In genomic region chr5:171122372-171122771, GRCh38 we compare ENCODE assay signal across 18 cellular contexts.
A peak's percentile ranks its signal among the peaks of the same experiment; 100 is the strongest.
DNase-seq lines count a peak whose midpoint lies in the region; ATAC-seq and TF ChIP-seq lines count a peak whose summit lies in the region.
"Had no signal": no experiment of that assay in that cellular context is flagged by ENCODE, and none has a peak within 500 bp of the region (broad histone marks: within the 10 kb centered on the region; RNA-seq: fewer than 3 reads in every experiment).

No MANE protein-coding gene starts in this region.

- H3K4me3 Mint-ChIP-seq in MCF 10A (ENCODE audit: unreplicated experiment) = no peak overlapping the region
- H3K4me3 Mint-ChIP-seq in chondrocyte (ENCODE audit: unreplicated experiment) = no peak overlapping the region
- H3K4me3 Mint-ChIP-seq: activated CD4-positive, alpha-beta memory T cell treated with anti-CD3 and anti-CD28 coated beads, Interleukin-2, amount 10 ng/mL, durations not matched to agents 7 days and 5 days; brain; nephron had no signal

- peak; percentile 20 for DNase-seq in MCF 10A (ENCODE audit: unreplicated experiment)
- no peak for DNase-seq in breast epithelium (ENCODE audit: low spot score in 2 of 2)
- peak; percentile 30 for DNase-seq in NCI-H2196 (lab: John Stamatoyannopoulos, UW; ENCODE audit: unreplicated experiment)
- DNase-seq in chondrocyte (ENCODE audit: low spot score) = no peak
- no peak for DNase-seq in activated CD8-positive, alpha-beta memory T cell treated with anti-CD3 and anti-CD28 coated beads for 24 hours
- no peak for DNase-seq in HAP-1 (ENCODE audit: low spot score in 2 of 2)
- DNase-seq in erythroblast (lab: John Stamatoyannopoulos, UW) = no peak
- DNase-seq: activated CD4-positive, alpha-beta memory T cell treated with anti-CD3 and anti-CD28 coated beads, Interleukin-2, amount 10 ng/mL, durations not matched to agents 7 days and 5 days; activated gamma-delta T cell treated with Interleukin-2 at 50 U/mL for 16 hours; AML-193; GF-D8; heart left ventricle; Peyer's patch; stimulated activated naive CD4-positive, alpha-beta T cell treated with Interleukin-2 at 50 U/mL for 16 hours had no signal

- no peak for ATAC-seq in GM21619 (IDR thresholded peaks at IDR 0.05; ENCODE audit: unreplicated experiment)
- ATAC-seq: right lobe of liver had no signal

- in situ Hi-C loops in HAP-1 (cut with MboI; ENCODE audit: low sequenced_read_pairs) = no loop called here

- no TSS peak for BruUV-seq in MCF 10A (replicated peaks; lab: Mats Ljungman, UMichigan)

- H3K27me3 Mint-ChIP-seq in MCF 10A (ENCODE audit: insufficient read depth, unreplicated experiment) = no peaks in the 10 kb centered on the region
- H3K27me3 Mint-ChIP-seq in chondrocyte (ENCODE audit: low read depth) = no peaks in the 10 kb centered on the region
- H3K27me3 Mint-ChIP-seq: activated CD4-positive, alpha-beta memory T cell treated with anti-CD3 and anti-CD28 coated beads, Interleukin-2, amount 10 ng/mL, durations not matched to agents 7 days and 5 days had no signal

- no peaks in the 10 kb centered on the region for H3K27me3 ChIP-seq in breast epithelium
- no peaks in the 10 kb centered on the region for H3K27me3 ChIP-seq in HAP-1 (ENCODE audit: low read depth)
- H3K27me3 ChIP-seq: heart left ventricle, Peyer's patch, right lobe of liver had no signal

- H3K9me3 Mint-ChIP-seq in MCF 10A (ENCODE audit: unreplicated experiment) (peaks cover 8% of the 10 kb centered on the region), chondrocyte (ENCODE audit: low read depth) (peaks cover 29% of the 10 kb centered on the region)
- H3K9me3 Mint-ChIP-seq: activated CD4-positive, alpha-beta memory T cell treated with anti-CD3 and anti-CD28 coated beads, Interleukin-2, amount 10 ng/mL, durations not matched to agents 7 days and 5 days had no signal

- POLR2A ChIA-PET in MCF 10A (lab: Yijun Ruan, JAX) = no interaction called here

- H3K36me3 Mint-ChIP-seq in MCF 10A (ENCODE audit: insufficient read depth, unreplicated experiment) (no peaks in the 10 kb centered on the region), chondrocyte (ENCODE audit: low read depth) (peaks cover 14% of the 10 kb centered on the region)

- CTCF ChIA-PET in MCF 10A (lab: Yijun Ruan, JAX) = interaction anchor here (1.1 kb wide), 1 partner anchor 8 kb away, joined by 5 read pairs; no protein-coding TSS in a partner anchor

- H3K27ac Mint-ChIP-seq in MCF 10A (ENCODE audit: low read depth, unreplicated experiment) (no peak overlapping the region), chondrocyte (ENCODE audit: unreplicated experiment) (peak overlapping the region; percentile 4)
- H3K27ac Mint-ChIP-seq: activated CD4-positive, alpha-beta memory T cell treated with anti-CD3 and anti-CD28 coated beads, Interleukin-2, amount 10 ng/mL, durations not matched to agents 7 days and 5 days; brain; nephron had no signal

- H3K36me3 ChIP-seq in breast epithelium (no peaks in the 10 kb centered on the region), HAP-1 (replicated peaks) (no peaks in the 10 kb centered on the region)
- H3K36me3 ChIP-seq: heart left ventricle, Peyer's patch, right lobe of liver had no signal

- intact Hi-C loops in MCF 10A (cut with micrococcal nuclease) = no loop called here
- intact Hi-C loops in breast epithelium (cut with DNase I; ENCODE audit: low total_unique reads) = no loop called here

- no peaks in the 10 kb centered on the region for H3K4me1 ChIP-seq in breast epithelium
- H3K4me1 ChIP-seq in HAP-1 = no peaks in the 10 kb centered on the region
- H3K4me1 ChIP-seq: heart left ventricle, Peyer's patch, right lobe of liver had no signal

- no peak overlapping the region for H3K27ac ChIP-seq in breast epithelium
- H3K27ac ChIP-seq: heart left ventricle, Peyer's patch, right lobe of liver had no signal

- no peak for TF ChIP-seq POLR2A in breast epithelium (IDR thresholded peaks at IDR 0.05)
- TF ChIP-seq POLR2A in erythroblast (IDR thresholded peaks at IDR 0.05; ENCODE audit: low read length) = no peak

- TF ChIP-seq CTCF in MCF 10A (IDR thresholded peaks at IDR 0.05; ENCODE audit: unreplicated experiment) = no peak
- TF ChIP-seq CTCF in breast epithelium (IDR thresholded peaks at IDR 0.05) = no peak
- TF ChIP-seq CTCF in chondrocyte (IDR thresholded peaks at IDR 0.05) = no peak

- H3K4me3 ChIP-seq in breast epithelium (no peak overlapping the region), HAP-1 (no peak overlapping the region)
- H3K4me3 ChIP-seq: heart left ventricle, Peyer's patch, right lobe of liver had no signal

- H3K4me1 Mint-ChIP-seq in MCF 10A (ENCODE audit: insufficient read depth, unreplicated experiment) (peaks cover 6% of the 10 kb centered on the region), chondrocyte (ENCODE audit: low read depth) (peaks cover 15% of the 10 kb centered on the region)
- H3K4me1 Mint-ChIP-seq: activated CD4-positive, alpha-beta memory T cell treated with anti-CD3 and anti-CD28 coated beads, Interleukin-2, amount 10 ng/mL, durations not matched to agents 7 days and 5 days; nephron had no signal

- H3K9me3 ChIP-seq in breast epithelium = peaks cover 0 to 9% of the 10 kb centered on the region in 2 donors
- H3K9me3 ChIP-seq in HAP-1 = no peaks in the 10 kb centered on the region
- H3K9me3 ChIP-seq: Peyer's patch, right lobe of liver had no signal

Comparison
In these comparisons a context has a peak if more than half of its experiments do, and no peak if none do; other contexts are left out.
1. DNase-seq: peak in MCF 10A (single experiment) and NCI-H2196 (single experiment); none in breast epithelium (0 of 2), chondrocyte (single experiment), activated CD8-positive, alpha-beta memory T cell treated with anti-CD3 and anti-CD28 coated beads for 24 hours (single experiment), HAP-1 (0 of 2) and erythroblast (0 of 2).